In the genomic region with DNA sequence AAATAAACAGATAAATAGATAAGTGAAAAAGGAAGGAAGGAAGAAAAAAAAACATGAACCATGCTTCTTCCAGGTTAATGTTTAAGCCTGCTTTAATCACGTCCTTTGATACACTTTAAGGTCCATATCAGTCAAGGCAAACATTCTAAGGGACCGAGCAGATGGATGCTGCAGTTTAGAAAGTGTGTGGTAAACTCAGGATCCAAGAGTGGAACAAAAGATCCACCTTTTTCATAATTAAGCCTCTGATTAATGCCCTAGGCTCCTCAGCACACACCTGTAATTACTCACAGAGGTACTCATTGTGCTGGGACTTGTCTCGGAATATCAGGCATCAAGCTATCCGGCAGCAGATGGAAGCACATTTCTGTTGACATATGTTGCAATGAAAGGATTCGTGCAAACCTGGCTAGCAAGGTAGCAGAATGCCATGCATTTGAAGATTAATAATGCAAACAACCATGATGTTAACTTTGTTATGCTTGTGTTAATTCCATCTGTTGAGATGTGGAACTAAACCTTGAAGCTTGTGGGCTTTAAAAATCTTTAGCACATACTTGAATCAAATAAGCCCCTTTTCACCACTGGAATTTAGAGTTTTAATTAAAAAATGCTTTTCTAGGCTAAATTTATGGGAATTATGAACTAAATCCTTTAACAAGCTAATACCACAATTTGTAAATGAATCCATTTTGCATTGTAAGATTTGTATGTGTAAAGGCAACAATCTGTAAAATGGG, we compare ENCODE assay signal across 1 cellular context.
A peak's percentile ranks its signal among the peaks of the same experiment; 100 is the strongest.
TF ChIP-seq lines count a peak whose summit lies in the region.

No MANE protein-coding gene starts in this region.

TF ChIP-seq in HepG2, 621 proteins besides CTCF, POLR2A, EP300 and RAD21 (continued from another document):
- TF ChIP-seq, protein P1, sequence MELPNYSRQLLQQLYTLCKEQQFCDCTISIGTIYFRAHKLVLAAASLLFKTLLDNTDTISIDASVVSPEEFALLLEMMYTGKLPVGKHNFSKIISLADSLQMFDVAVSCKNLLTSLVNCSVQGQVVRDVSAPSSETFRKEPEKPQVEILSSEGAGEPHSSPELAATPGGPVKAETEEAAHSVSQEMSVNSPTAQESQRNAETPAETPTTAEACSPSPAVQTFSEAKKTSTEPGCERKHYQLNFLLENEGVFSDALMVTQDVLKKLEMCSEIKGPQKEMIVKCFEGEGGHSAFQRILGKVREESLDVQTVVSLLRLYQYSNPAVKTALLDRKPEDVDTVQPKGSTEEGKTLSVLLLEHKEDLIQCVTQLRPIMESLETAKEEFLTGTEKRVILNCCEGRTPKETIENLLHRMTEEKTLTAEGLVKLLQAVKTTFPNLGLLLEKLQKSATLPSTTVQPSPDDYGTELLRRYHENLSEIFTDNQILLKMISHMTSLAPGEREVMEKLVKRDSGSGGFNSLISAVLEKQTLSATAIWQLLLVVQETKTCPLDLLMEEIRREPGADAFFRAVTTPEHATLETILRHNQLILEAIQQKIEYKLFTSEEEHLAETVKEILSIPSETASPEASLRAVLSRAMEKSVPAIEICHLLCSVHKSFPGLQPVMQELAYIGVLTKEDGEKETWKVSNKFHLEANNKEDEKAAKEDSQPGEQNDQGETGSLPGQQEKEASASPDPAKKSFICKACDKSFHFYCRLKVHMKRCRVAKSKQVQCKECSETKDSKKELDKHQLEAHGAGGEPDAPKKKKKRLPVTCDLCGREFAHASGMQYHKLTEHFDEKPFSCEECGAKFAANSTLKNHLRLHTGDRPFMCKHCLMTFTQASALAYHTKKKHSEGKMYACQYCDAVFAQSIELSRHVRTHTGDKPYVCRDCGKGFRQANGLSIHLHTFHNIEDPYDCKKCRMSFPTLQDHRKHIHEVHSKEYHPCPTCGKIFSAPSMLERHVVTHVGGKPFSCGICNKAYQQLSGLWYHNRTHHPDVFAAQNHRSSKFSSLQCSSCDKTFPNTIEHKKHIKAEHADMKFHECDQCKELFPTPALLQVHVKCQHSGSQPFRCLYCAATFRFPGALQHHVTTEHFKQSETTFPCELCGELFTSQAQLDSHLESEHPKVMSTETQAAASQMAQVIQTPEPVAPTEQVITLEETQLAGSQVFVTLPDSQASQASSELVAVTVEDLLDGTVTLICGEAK (IDR thresholded peaks at IDR 0.05) = no peak
- TF ChIP-seq, protein P1 (CRISPR knock-in tag; IDR thresholded peaks at IDR 0.05) = no peak
- TF ChIP-seq, protein P2, sequence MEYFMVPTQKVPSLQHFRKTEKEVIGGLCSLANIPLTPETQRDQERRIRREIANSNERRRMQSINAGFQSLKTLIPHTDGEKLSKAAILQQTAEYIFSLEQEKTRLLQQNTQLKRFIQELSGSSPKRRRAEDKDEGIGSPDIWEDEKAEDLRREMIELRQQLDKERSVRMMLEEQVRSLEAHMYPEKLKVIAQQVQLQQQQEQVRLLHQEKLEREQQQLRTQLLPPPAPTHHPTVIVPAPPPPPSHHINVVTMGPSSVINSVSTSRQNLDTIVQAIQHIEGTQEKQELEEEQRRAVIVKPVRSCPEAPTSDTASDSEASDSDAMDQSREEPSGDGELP (IDR thresholded peaks at IDR 0.05; ENCODE audit: borderline replicate concordance, low read depth) = 0 out of 2 replicates have a peak, but pooled peaks have one; percentile 23
- TF ChIP-seq, protein P3, sequence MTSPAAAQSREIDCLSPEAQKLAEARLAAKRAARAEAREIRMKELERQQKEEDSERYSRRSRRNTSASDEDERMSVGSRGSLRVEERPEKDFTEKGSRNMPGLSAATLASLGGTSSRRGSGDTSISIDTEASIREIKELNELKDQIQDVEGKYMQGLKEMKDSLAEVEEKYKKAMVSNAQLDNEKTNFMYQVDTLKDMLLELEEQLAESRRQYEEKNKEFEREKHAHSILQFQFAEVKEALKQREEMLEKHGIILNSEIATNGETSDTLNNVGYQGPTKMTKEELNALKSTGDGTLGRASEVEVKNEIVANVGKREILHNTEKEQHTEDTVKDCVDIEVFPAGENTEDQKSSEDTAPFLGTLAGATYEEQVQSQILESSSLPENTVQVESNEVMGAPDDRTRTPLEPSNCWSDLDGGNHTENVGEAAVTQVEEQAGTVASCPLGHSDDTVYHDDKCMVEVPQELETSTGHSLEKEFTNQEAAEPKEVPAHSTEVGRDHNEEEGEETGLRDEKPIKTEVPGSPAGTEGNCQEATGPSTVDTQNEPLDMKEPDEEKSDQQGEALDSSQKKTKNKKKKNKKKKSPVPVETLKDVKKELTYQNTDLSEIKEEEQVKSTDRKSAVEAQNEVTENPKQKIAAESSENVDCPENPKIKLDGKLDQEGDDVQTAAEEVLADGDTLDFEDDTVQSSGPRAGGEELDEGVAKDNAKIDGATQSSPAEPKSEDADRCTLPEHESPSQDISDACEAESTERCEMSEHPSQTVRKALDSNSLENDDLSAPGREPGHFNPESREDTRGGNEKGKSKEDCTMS (CRISPR knock-in tag; conservative IDR thresholded peaks at IDR 0.05) = no peak
- TF ChIP-seq TGIF2 (CRISPR knock-in tag; IDR thresholded peaks at IDR 0.05) = no peak
- TF ChIP-seq HHEX (CRISPR knock-in tag; IDR thresholded peaks at IDR 0.05) = no peak
- peak; percentile 96 for TF ChIP-seq ELF3 (CRISPR knock-in tag; IDR thresholded peaks at IDR 0.05)
- TF ChIP-seq, protein P4, sequence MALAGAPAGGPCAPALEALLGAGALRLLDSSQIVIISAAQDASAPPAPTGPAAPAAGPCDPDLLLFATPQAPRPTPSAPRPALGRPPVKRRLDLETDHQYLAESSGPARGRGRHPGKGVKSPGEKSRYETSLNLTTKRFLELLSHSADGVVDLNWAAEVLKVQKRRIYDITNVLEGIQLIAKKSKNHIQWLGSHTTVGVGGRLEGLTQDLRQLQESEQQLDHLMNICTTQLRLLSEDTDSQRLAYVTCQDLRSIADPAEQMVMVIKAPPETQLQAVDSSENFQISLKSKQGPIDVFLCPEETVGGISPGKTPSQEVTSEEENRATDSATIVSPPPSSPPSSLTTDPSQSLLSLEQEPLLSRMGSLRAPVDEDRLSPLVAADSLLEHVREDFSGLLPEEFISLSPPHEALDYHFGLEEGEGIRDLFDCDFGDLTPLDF (CRISPR knock-in tag; IDR thresholded peaks at IDR 0.05) = no peak
- TF ChIP-seq, protein P5, sequence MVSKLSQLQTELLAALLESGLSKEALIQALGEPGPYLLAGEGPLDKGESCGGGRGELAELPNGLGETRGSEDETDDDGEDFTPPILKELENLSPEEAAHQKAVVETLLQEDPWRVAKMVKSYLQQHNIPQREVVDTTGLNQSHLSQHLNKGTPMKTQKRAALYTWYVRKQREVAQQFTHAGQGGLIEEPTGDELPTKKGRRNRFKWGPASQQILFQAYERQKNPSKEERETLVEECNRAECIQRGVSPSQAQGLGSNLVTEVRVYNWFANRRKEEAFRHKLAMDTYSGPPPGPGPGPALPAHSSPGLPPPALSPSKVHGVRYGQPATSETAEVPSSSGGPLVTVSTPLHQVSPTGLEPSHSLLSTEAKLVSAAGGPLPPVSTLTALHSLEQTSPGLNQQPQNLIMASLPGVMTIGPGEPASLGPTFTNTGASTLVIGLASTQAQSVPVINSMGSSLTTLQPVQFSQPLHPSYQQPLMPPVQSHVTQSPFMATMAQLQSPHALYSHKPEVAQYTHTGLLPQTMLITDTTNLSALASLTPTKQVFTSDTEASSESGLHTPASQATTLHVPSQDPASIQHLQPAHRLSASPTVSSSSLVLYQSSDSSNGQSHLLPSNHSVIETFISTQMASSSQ (IDR thresholded peaks at IDR 0.05; ENCODE audit: low read depth) = peak; percentile 98
- TF ChIP-seq, protein P5 (CRISPR knock-in tag; IDR thresholded peaks at IDR 0.05; ENCODE audit: borderline replicate concordance) = peak; percentile 98
- TF ChIP-seq ATAD3A (CRISPR knock-in tag; IDR thresholded peaks at IDR 0.05) = no peak
- peak; percentile 42; the same call in 1 of the 2 replicates for TF ChIP-seq RARA (CRISPR knock-in tag; IDR thresholded peaks at IDR 0.05)
- TF ChIP-seq ZNF792 (CRISPR knock-in tag; IDR thresholded peaks at IDR 0.05) = peak; percentile 59; the same call in 1 of the 2 replicates
- TF ChIP-seq HOXA5 (CRISPR knock-in tag; IDR thresholded peaks at IDR 0.05) = peak; percentile 30; the same call in 1 of the 2 replicates
- TF ChIP-seq, protein P6, sequence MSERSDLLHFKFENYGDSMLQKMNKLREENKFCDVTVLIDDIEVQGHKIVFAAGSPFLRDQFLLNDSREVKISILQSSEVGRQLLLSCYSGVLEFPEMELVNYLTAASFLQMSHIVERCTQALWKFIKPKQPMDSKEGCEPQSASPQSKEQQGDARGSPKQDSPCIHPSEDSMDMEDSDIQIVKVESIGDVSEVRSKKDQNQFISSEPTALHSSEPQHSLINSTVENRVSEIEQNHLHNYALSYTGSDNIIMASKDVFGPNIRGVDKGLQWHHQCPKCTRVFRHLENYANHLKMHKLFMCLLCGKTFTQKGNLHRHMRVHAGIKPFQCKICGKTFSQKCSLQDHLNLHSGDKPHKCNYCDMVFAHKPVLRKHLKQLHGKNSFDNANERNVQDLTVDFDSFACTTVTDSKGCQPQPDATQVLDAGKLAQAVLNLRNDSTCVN (CRISPR knock-in tag; IDR thresholded peaks at IDR 0.05; ENCODE audit: borderline replicate concordance) = no peak
- TF ChIP-seq ZNF724P (CRISPR knock-in tag; IDR thresholded peaks at IDR 0.05; ENCODE audit: borderline replicate concordance) = no peak
